In the genomic region with DNA sequence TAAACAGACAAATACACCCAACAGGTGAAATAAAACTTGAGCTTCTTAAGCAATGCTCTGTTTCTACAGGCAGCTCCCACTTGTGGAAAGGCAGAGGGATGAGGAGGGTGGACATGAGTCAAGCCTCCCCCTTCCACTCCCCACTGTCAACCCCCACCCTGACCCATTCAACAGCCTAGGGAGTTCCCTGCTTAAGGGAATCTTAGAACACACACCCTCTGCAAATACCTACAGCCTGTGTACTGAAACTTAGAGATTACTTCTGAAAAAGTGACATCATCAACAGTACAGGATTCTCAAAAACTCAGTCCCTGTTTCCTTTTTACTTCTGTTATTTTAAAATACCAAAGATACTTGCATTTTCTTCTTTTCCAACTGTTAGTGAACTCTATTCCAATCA, we compare ENCODE assay signal across 1 cellular context.
TF ChIP-seq lines count a peak whose summit lies in the region.

No MANE protein-coding gene starts in this region.

TF ChIP-seq in HepG2, 621 proteins besides CTCF, POLR2A, EP300 and RAD21 (continued from another document):
- TF ChIP-seq, protein P1, sequence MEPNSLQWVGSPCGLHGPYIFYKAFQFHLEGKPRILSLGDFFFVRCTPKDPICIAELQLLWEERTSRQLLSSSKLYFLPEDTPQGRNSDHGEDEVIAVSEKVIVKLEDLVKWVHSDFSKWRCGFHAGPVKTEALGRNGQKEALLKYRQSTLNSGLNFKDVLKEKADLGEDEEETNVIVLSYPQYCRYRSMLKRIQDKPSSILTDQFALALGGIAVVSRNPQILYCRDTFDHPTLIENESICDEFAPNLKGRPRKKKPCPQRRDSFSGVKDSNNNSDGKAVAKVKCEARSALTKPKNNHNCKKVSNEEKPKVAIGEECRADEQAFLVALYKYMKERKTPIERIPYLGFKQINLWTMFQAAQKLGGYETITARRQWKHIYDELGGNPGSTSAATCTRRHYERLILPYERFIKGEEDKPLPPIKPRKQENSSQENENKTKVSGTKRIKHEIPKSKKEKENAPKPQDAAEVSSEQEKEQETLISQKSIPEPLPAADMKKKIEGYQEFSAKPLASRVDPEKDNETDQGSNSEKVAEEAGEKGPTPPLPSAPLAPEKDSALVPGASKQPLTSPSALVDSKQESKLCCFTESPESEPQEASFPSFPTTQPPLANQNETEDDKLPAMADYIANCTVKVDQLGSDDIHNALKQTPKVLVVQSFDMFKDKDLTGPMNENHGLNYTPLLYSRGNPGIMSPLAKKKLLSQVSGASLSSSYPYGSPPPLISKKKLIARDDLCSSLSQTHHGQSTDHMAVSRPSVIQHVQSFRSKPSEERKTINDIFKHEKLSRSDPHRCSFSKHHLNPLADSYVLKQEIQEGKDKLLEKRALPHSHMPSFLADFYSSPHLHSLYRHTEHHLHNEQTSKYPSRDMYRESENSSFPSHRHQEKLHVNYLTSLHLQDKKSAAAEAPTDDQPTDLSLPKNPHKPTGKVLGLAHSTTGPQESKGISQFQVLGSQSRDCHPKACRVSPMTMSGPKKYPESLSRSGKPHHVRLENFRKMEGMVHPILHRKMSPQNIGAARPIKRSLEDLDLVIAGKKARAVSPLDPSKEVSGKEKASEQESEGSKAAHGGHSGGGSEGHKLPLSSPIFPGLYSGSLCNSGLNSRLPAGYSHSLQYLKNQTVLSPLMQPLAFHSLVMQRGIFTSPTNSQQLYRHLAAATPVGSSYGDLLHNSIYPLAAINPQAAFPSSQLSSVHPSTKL (CRISPR knock-in tag; IDR thresholded peaks at IDR 0.05) = 0 out of 2 replicates have a peak, but pooled peaks have one; percentile 4
- TF ChIP-seq, protein P2, sequence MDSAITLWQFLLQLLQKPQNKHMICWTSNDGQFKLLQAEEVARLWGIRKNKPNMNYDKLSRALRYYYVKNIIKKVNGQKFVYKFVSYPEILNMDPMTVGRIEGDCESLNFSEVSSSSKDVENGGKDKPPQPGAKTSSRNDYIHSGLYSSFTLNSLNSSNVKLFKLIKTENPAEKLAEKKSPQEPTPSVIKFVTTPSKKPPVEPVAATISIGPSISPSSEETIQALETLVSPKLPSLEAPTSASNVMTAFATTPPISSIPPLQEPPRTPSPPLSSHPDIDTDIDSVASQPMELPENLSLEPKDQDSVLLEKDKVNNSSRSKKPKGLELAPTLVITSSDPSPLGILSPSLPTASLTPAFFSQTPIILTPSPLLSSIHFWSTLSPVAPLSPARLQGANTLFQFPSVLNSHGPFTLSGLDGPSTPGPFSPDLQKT (CRISPR knock-in tag; IDR thresholded peaks at IDR 0.05; ENCODE audit: borderline replicate concordance) = no peak
- TF ChIP-seq, protein P3, sequence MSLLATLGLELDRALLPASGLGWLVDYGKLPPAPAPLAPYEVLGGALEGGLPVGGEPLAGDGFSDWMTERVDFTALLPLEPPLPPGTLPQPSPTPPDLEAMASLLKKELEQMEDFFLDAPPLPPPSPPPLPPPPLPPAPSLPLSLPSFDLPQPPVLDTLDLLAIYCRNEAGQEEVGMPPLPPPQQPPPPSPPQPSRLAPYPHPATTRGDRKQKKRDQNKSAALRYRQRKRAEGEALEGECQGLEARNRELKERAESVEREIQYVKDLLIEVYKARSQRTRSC (CRISPR knock-in tag; IDR thresholded peaks at IDR 0.05; ENCODE audit: low read depth) = no peak
- TF ChIP-seq ZKSCAN1 (IDR thresholded peaks at IDR 0.05; ENCODE audit: low read length) (no peak), KDM3A (CRISPR knock-in tag; IDR thresholded peaks at IDR 0.05; ENCODE audit: low read depth) (no peak), ATF7 (IDR thresholded peaks at IDR 0.05) (peak; percentile 88), ATF7 (CRISPR knock-in tag; IDR thresholded peaks at IDR 0.05) (no peak), CCAR2 (optimal IDR thresholded peaks at IDR 0.05; ENCODE audit: low read depth, low read length) (no peak)
TF ChIP-seq in HepG2: peak in this region for 6.
